In the genomic region with DNA sequence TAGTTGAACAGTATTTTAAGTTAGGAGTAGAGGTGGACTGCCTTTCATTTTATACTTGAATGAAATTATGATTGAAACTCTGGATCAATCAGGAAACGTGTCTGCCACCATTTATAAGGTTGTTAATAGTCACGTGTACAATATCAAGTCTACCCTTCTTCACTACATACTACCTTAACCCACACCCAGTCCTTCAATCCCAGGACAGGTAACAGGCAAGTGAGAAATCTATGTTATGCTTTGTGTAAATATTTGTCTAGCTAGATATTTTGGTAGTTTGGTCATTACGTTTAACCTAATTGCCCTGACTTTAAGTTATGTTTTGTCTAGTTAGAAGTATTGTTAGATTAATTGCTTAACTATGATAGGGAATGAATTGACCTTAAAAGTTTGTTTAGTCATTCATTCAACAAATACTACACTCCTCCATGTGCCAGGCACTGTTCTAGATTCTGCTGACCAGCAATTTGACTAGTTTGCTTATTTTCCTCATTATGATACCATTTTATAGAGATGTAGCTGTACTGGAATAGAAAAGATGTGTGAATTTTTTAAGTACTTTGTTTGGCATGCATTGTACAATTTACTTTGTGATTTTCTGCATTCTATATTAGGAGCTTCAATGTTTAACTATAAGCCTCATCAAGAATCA, we compare ENCODE assay signal across 21 cellular contexts.
"Had no signal": no experiment of that assay in that cellular context is flagged by ENCODE, and none has a peak within 500 bp of the region (broad histone marks: within the 10 kb centered on the region; RNA-seq: fewer than 3 reads in every experiment).

No MANE protein-coding gene starts in this region.

- H3K9me3 Mint-ChIP-seq: naive thymus-derived CD4-positive, alpha-beta T cell; stimulated activated effector memory CD8-positive, alpha-beta T cell treated with anti-CD3 and anti-CD28 coated beads, Interleukin-12 subunit alpha, Interleukin-12 subunit beta, amount 100 ng/mL, for 72 hours had no signal

- H3K27me3 ChIP-seq: esophagus muscularis mucosa, gastrocnemius medialis, heart right ventricle, neutrophil, tibial artery, upper lobe of left lung, uterus had no signal

- H3K9me3 ChIP-seq: esophagus muscularis mucosa, gastrocnemius medialis, heart right ventricle, neutrophil, tibial artery, upper lobe of left lung, uterus had no signal

- H3K27ac Mint-ChIP-seq: naive thymus-derived CD4-positive, alpha-beta T cell; progenitor cell of endocrine pancreas; stimulated activated effector memory CD8-positive, alpha-beta T cell treated with anti-CD3 and anti-CD28 coated beads, Interleukin-12 subunit alpha, Interleukin-12 subunit beta, amount 100 ng/mL, for 72 hours had no signal

- H3K4me3 Mint-ChIP-seq: naive thymus-derived CD4-positive, alpha-beta T cell; stimulated activated effector memory CD8-positive, alpha-beta T cell treated with anti-CD3 and anti-CD28 coated beads, Interleukin-12 subunit alpha, Interleukin-12 subunit beta, amount 100 ng/mL, for 72 hours had no signal

- FAIRE-seq: islet of Langerhans had no signal

- H3K36me3 ChIP-seq: uterus had no signal

- H3K27me3 Mint-ChIP-seq: naive thymus-derived CD4-positive, alpha-beta T cell; progenitor cell of endocrine pancreas had no signal

- H3K4me3 ChIP-seq: esophagus muscularis mucosa, gastrocnemius medialis, heart right ventricle, tibial artery, upper lobe of left lung, uterus had no signal

- ATAC-seq: gastrocnemius medialis; heart right ventricle; naive thymus-derived CD4-positive, alpha-beta T cell; right cardiac atrium; stimulated activated effector memory CD8-positive, alpha-beta T cell treated with anti-CD3 and anti-CD28 coated beads, Interleukin-12 subunit alpha, Interleukin-12 subunit beta, amount 100 ng/mL, for 72 hours; stimulated activated naive CD8-positive, alpha-beta T cell treated with anti-CD3 and anti-CD28 coated beads, Interleukin-15, Interleukin-2, amounts not matched to agents 100 U/mL and 50 U/mL, for 24 hours had no signal

- H3K4me1 Mint-ChIP-seq: stimulated activated effector memory CD8-positive, alpha-beta T cell treated with anti-CD3 and anti-CD28 coated beads, Interleukin-12 subunit alpha, Interleukin-12 subunit beta, amount 100 ng/mL, for 72 hours had no signal

- H3K4me1 ChIP-seq: gastrocnemius medialis, heart right ventricle, tibial artery, upper lobe of left lung, uterus had no signal

- DNase-seq: cortex of kidney; effector memory CD4-positive, alpha-beta T cell; gastrocnemius medialis; heart right ventricle; hypothalamus; kidney glomerular epithelial cell; mammary epithelial cell; naive thymus-derived CD4-positive, alpha-beta T cell; right cardiac atrium; stimulated activated CD4-positive, alpha-beta T cell treated with anti-CD3 and anti-CD28 coated beads, Interleukin-4, amount 100 ng/mL, for 1 hour; stimulated activated CD8-positive, alpha-beta memory T cell treated with anti-CD3 and anti-CD28 coated beads, Interleukin-4, amount 100 ng/mL, for 48 hours; stimulated activated naive CD8-positive, alpha-beta T cell treated with anti-CD3 and anti-CD28 coated beads, Interleukin-15, Interleukin-2, amounts not matched to agents 100 U/mL and 50 U/mL, for 24 hours; tibial artery; upper lobe of left lung; uterus had no signal

- H3K27ac ChIP-seq: epithelial cell of prostate, esophagus muscularis mucosa, gastrocnemius medialis, heart right ventricle, neutrophil, tibial artery, upper lobe of left lung, uterus had no signal
